ENCODE assay signal across 8 cellular contexts in genomic region chr15:23565395-23566069, GRCh38. TPM values are rescaled to one million over a fixed set of nuclear protein-coding genes. Genes with fewer than 3 reads are reported as not detected.
DNase-seq lines count a peak whose midpoint lies in the region; ATAC-seq and TF ChIP-seq lines count a peak whose summit lies in the region.

TSS of gene MKRN3 (plus strand) at chr15:23565674. CDS start at chr15:23565783, 109 bp downstream.

- no peak within 1 kb of the TSS for H3K9ac ChIP-seq in HUES64 (ENCODE audit: low read depth, low read length)

- H3K4me3 ChIP-seq in AG09309 (ENCODE audit: control insufficient read depth, low read depth, low read length), result peak within 1 kb of the TSS; percentile 59
- peak within 1 kb of the TSS; percentile 21; the same call in 1 of the 2 replicates for H3K4me3 ChIP-seq in HUES64 (ENCODE audit: low read length)
- no peak within 1 kb of the TSS for H3K4me3 ChIP-seq in body of pancreas
- H3K4me3 ChIP-seq in thymus (ENCODE audit: low read length), result peak within 1 kb of the TSS; percentile 41

- peak; percentile 1 for DNase-seq in AG09309 (ENCODE audit: low read depth)
- DNase-seq in SK-N-DZ (ENCODE audit: low spot score), result peak; percentile 49
- DNase-seq in body of pancreas, result peak in 1 of 4 donors; percentile 41
- peak; percentile 72 for DNase-seq in midbrain (lab: John Stamatoyannopoulos, UW)
- DNase-seq in AG08396 (ENCODE audit: low spot score), result no peak

- intact Hi-C loops in body of pancreas (cut with DNase I), result no loop called here

- peak; percentile 56 for ATAC-seq in body of pancreas
- no peak for ATAC-seq in GM21576 (IDR thresholded peaks at IDR 0.05; ENCODE audit: unreplicated experiment)

- H3K4me1 ChIP-seq in HUES64 (ENCODE audit: insufficient read depth, low read length) (peaks cover 4% of the 10 kb centered on the region; the same call in 1 of the 2 replicates), body of pancreas (peaks cover 15% of the 10 kb centered on the region), thymus (ENCODE audit: control insufficient read depth, insufficient read depth, low read length) (no peaks in the 10 kb centered on the region)

- H3K27me3 ChIP-seq in HUES64 (ENCODE audit: insufficient read depth, low read length), result no peaks in the 10 kb centered on the region
- no peaks in the 10 kb centered on the region for H3K27me3 ChIP-seq in body of pancreas
- H3K27me3 ChIP-seq in thymus (ENCODE audit: control insufficient read depth, insufficient read depth), result no peaks in the 10 kb centered on the region

- no peak for TF ChIP-seq CTCF in AG09309 (IDR thresholded peaks at IDR 0.05; ENCODE audit: control insufficient read depth, insufficient read depth, low read depth, low read length, missing control alignments)
- TF ChIP-seq CTCF in body of pancreas (IDR thresholded peaks at IDR 0.05), result no peak

- H3K9me3 ChIP-seq in HUES64 (ENCODE audit: insufficient read depth, low read depth, low read length) (peaks cover 68% of the 10 kb centered on the region), body of pancreas (no peaks in the 10 kb centered on the region), thymus (ENCODE audit: control insufficient read depth) (peaks cover 1% of the 10 kb centered on the region)

- no peaks in the 10 kb centered on the region for H3K36me3 ChIP-seq in HUES64 (ENCODE audit: insufficient read depth, low read length)
- no peaks in the 10 kb centered on the region for H3K36me3 ChIP-seq in body of pancreas (replicated peaks in 1 of 2; ENCODE audit: insufficient read depth in 1 of 2, low read depth in 2 of 2)
- no peaks in the 10 kb centered on the region for H3K36me3 ChIP-seq in thymus (ENCODE audit: control insufficient read depth, insufficient read depth)

- H3K27ac ChIP-seq in HUES64 (ENCODE audit: low read depth, low read length), result no peak within 1 kb of the TSS
- H3K27ac ChIP-seq in body of pancreas, result peak within 1 kb of the TSS in 1 of 4 donors; percentile 55
- H3K27ac ChIP-seq in thymus (ENCODE audit: low read depth), result peak within 1 kb of the TSS; percentile 79

- 90% methylated on average over 27 of the region's 27 CpGs for WGBS in HUES64
- WGBS in body of pancreas, 2 donors, result 88 to 91% methylated on average over 25 to 27 of the region's 27 CpGs
- 84% methylated on average over 27 of the region's 27 CpGs for WGBS in thymus

- peak in 1 of 3 donors; percentile 20 for TF ChIP-seq POLR2A in body of pancreas (IDR thresholded peaks at IDR 0.05)

RNA-seq across cellular contexts. Expression of gene MKRN3, which starts in this region (rescaled TPM):
- not detected for polyA plus RNA-seq in HUES64 (2013, experiment 1 of 2)
- not detected for polyA plus RNA-seq in HUES64 (2013, experiment 2 of 2)
- 2.6 and 3.1 TPM in 2 replicates for polyA plus RNA-seq in SK-N-DZ (2014; cell fraction: cytosol; rRNA removed)
- polyA plus RNA-seq in SK-N-DZ (2014; cell fraction: nucleus; rRNA removed), result 5.4 and 5.6 TPM in 2 replicates
- under 1 TPM in 1 of 2 donors, not detected in 1; 0.26 TPM for total RNA-seq in body of pancreas
- polyA plus RNA-seq in thymus, result 1.3 TPM

Comparison
In these comparisons a context has a peak if more than half of its experiments do, and no peak if none do; other contexts are left out.
1. Peak in ATAC-seq in body of pancreas; RNA of the gene not detected or under 1 TPM.
2. H3K4me3 ChIP-seq: peak in AG09309 (single experiment), HUES64 (single experiment) and thymus (single experiment); none in body of pancreas (0 of 2).